1 cellular context compared by ENCODE assay signal in genomic region chr2:174788291-174788929, GRCh38.
TF ChIP-seq lines count a peak whose summit lies in the region.

No MANE protein-coding gene starts in this region.

TF ChIP-seq in A549, 52 proteins besides CTCF, POLR2A, EP300 and RAD21 (continued from another document):
- TF ChIP-seq, protein P1, sequence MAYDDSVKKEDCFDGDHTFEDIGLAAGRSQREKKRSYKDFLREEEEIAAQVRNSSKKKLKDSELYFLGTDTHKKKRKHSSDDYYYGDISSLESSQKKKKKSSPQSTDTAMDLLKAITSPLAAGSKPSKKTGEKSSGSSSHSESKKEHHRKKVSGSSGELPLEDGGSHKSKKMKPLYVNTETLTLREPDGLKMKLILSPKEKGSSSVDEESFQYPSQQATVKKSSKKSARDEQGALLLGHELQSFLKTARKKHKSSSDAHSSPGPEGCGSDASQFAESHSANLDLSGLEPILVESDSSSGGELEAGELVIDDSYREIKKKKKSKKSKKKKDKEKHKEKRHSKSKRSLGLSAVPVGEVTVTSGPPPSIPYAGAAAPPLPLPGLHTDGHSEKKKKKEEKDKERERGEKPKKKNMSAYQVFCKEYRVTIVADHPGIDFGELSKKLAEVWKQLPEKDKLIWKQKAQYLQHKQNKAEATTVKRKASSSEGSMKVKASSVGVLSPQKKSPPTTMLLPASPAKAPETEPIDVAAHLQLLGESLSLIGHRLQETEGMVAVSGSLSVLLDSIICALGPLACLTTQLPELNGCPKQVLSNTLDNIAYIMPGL (CRISPR knock-in tag; IDR thresholded peaks at IDR 0.05; ENCODE audit: borderline replicate concordance) = no peak
- TF ChIP-seq, protein P2, sequence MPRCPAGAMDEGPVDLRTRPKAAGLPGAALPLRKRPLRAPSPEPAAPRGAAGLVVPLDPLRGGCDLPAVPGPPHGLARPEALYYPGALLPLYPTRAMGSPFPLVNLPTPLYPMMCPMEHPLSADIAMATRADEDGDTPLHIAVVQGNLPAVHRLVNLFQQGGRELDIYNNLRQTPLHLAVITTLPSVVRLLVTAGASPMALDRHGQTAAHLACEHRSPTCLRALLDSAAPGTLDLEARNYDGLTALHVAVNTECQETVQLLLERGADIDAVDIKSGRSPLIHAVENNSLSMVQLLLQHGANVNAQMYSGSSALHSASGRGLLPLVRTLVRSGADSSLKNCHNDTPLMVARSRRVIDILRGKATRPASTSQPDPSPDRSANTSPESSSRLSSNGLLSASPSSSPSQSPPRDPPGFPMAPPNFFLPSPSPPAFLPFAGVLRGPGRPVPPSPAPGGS (IDR thresholded peaks at IDR 0.05) = no peak
- TF ChIP-seq HOXB13 (CRISPR knock-in tag; IDR thresholded peaks at IDR 0.05; ENCODE audit: low read depth) (no peak), CEBPB (IDR thresholded peaks at IDR 0.05) (no peak), PHF8 (IDR thresholded peaks at IDR 0.05; ENCODE audit: borderline replicate concordance, low read depth) (no peak)
TF ChIP-seq in A549: peak in this region for 0.
